In the genomic region with DNA sequence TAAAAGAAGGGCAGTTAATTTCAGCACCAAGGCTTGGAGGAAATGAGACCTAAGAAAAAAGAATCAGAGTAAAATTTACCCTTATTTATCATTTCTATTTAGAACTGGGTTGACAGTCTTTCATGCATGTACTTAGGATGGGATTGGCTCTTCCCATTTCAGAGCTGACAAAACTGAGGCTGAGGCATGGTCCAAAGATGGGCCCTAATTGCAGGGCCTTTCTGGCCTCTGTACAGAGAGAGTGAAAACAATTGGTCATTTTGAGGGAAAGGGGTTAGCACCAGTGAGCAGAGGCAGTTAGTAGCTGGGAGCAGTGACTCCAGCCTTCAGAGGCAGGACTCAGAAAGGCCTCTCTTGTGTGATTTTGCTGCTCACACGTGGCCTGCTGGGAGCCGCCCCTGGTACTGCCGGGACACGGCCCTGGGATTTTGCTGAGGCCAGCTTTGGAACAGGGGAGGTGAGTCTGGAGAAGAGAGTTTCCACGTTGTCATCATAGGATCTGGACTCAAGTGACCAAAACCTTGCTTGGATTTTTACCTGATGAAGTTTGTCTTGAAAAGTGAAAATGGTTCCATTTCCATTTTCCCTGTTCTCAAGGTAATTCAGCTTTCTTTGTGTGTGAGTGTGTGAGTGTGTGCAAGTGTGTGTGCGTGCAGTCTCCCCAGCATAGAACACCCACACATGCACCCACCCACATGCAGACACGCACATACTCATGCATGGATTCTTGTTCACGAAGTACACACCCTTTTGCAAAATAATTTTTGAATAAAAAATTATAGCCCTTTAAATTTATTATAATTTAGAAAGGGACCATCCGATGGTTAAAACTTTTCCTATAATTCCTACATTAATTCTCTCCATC, we compare ENCODE assay signal across 24 cellular contexts. TPM values are rescaled to one million over a fixed set of nuclear protein-coding genes. Genes with fewer than 3 reads are reported as not detected.
DNase-seq lines count a peak whose midpoint lies in the region; ATAC-seq lines count a peak whose summit lies in the region.
"Had no signal": no experiment of that assay in that cellular context is flagged by ENCODE, and none has a peak within 500 bp of the region (broad histone marks: within the 10 kb centered on the region; RNA-seq: fewer than 3 reads in every experiment).

A gene (plus strand): TSS at position 425 of the 865 bp plus-strand sequence. CDS start 71,179 bp downstream, outside the sequence.

- DNase-seq in Ammon's horn (ENCODE audit: low spot score) = peak; percentile 92
- peak; percentile 96 for DNase-seq in pons (ENCODE audit: low spot score)
- no peak for DNase-seq in activated CD4-positive, alpha-beta T cell treated with anti-CD3 and anti-CD28 coated beads, Interleukin-2, amount 10 ng/mL, durations not matched to agents 7 days and 5 days
- no peak for DNase-seq in activated naive CD8-positive, alpha-beta T cell treated with anti-CD3 and anti-CD28 coated beads, Interleukin-2, amount 50 U/mL, for 24 hours
- no peak for DNase-seq in activated naive CD8-positive, alpha-beta T cell treated with anti-CD3 and anti-CD28 coated beads for 36 hours
- DNase-seq: activated CD4-positive, alpha-beta T cell treated with anti-CD3 and anti-CD28 coated beads, Interleukin-2, amount 50 U/mL, for 1 hour; activated CD8-positive, alpha-beta memory T cell treated with anti-CD3 and anti-CD28 coated beads, Interleukin-2, amount 50 U/mL, for 4 hours; central memory CD4-positive, alpha-beta T cell; effector CD4-positive, alpha-beta T cell; immature natural killer cell; NCI-H1694; NCI-H774; OCI-M1; stimulated activated CD4-positive, alpha-beta T cell treated with anti-CD3 and anti-CD28 coated beads, Interleukin-12 subunit alpha, Interleukin-12 subunit beta, amount 100 ng/mL, for 4 hours; stimulated activated CD8-positive, alpha-beta memory T cell treated with anti-CD3 and anti-CD28 coated beads, Interleukin-4, amount 100 ng/mL, for 48 hours had no signal

- no peaks in the 10 kb centered on the region for H3K36me3 Mint-ChIP-seq in activated CD4-positive, alpha-beta T cell treated with anti-CD3 and anti-CD28 coated beads, Interleukin-2, amount 10 ng/mL, durations not matched to agents 7 days and 5 days (ENCODE audit: low read depth)
- H3K36me3 Mint-ChIP-seq in activated naive CD8-positive, alpha-beta T cell treated with anti-CD3 and anti-CD28 coated beads, Interleukin-2, amount 50 U/mL, for 24 hours (ENCODE audit: low read depth) = no peaks in the 10 kb centered on the region
- H3K36me3 Mint-ChIP-seq in activated naive CD8-positive, alpha-beta T cell treated with anti-CD3 and anti-CD28 coated beads for 36 hours = no peaks in the 10 kb centered on the region
- H3K36me3 Mint-ChIP-seq: CD14-positive monocyte, immature natural killer cell had no signal

- H3K27ac ChIP-seq in angular gyrus (ENCODE audit: low read depth, low read length) = peak within 1 kb of the TSS; percentile 81
- H3K27ac ChIP-seq: KMS-11, right atrium auricular region had no signal

- peaks cover 33% of the 10 kb centered on the region for H3K27me3 Mint-ChIP-seq in activated CD4-positive, alpha-beta T cell treated with anti-CD3 and anti-CD28 coated beads, Interleukin-2, amount 10 ng/mL, durations not matched to agents 7 days and 5 days
- H3K27me3 Mint-ChIP-seq in activated naive CD8-positive, alpha-beta T cell treated with anti-CD3 and anti-CD28 coated beads, Interleukin-2, amount 50 U/mL, for 24 hours = peaks cover 32% of the 10 kb centered on the region
- H3K27me3 Mint-ChIP-seq in activated naive CD8-positive, alpha-beta T cell treated with anti-CD3 and anti-CD28 coated beads for 36 hours = peaks cover 49% of the 10 kb centered on the region

- no peaks in the 10 kb centered on the region for H3K36me3 ChIP-seq in iPS-15b (ENCODE audit: control insufficient read depth, insufficient read depth, low read length)
- H3K36me3 ChIP-seq: right atrium auricular region had no signal

- H3K27me3 ChIP-seq in iPS-15b (ENCODE audit: control insufficient read depth, insufficient read depth, low read length) = peaks cover 18% of the 10 kb centered on the region

- no peaks in the 10 kb centered on the region for H3K9me3 ChIP-seq in iPS-15b (ENCODE audit: control insufficient read depth, insufficient read depth, low read length)
- H3K9me3 ChIP-seq: right atrium auricular region had no signal

- no peak for ATAC-seq in activated naive CD8-positive, alpha-beta T cell treated with anti-CD3 and anti-CD28 coated beads, Interleukin-2, amount 50 U/mL, for 24 hours
- ATAC-seq in HG03159 (IDR thresholded peaks at IDR 0.05; ENCODE audit: unreplicated experiment) = no peak
- ATAC-seq: esophagus mucosa, Right ventricle myocardium inferior had no signal

- no peaks in the 10 kb centered on the region for H3K4me1 Mint-ChIP-seq in activated CD4-positive, alpha-beta T cell treated with anti-CD3 and anti-CD28 coated beads, Interleukin-2, amount 10 ng/mL, durations not matched to agents 7 days and 5 days
- H3K4me1 Mint-ChIP-seq in activated naive CD8-positive, alpha-beta T cell treated with anti-CD3 and anti-CD28 coated beads, Interleukin-2, amount 50 U/mL, for 24 hours = peaks cover 2% of the 10 kb centered on the region
- H3K4me1 Mint-ChIP-seq in activated naive CD8-positive, alpha-beta T cell treated with anti-CD3 and anti-CD28 coated beads for 36 hours = no peaks in the 10 kb centered on the region
- H3K4me1 Mint-ChIP-seq: CD14-positive monocyte, immature natural killer cell had no signal

- H3K27ac Mint-ChIP-seq in activated CD4-positive, alpha-beta T cell treated with anti-CD3 and anti-CD28 coated beads, Interleukin-2, amount 10 ng/mL, durations not matched to agents 7 days and 5 days = no peak within 1 kb of the TSS
- no peak within 1 kb of the TSS for H3K27ac Mint-ChIP-seq in activated naive CD8-positive, alpha-beta T cell treated with anti-CD3 and anti-CD28 coated beads, Interleukin-2, amount 50 U/mL, for 24 hours
- H3K27ac Mint-ChIP-seq in activated naive CD8-positive, alpha-beta T cell treated with anti-CD3 and anti-CD28 coated beads for 36 hours = no peak within 1 kb of the TSS
- H3K27ac Mint-ChIP-seq: CD14-positive monocyte, immature natural killer cell had no signal

- H3K4me1 ChIP-seq in iPS-15b (ENCODE audit: control insufficient read depth, insufficient read depth, low read length) = peaks cover 10% of the 10 kb centered on the region

- no peak within 1 kb of the TSS for H3K4me3 Mint-ChIP-seq in activated CD4-positive, alpha-beta T cell treated with anti-CD3 and anti-CD28 coated beads, Interleukin-2, amount 10 ng/mL, durations not matched to agents 7 days and 5 days
- H3K4me3 Mint-ChIP-seq in activated naive CD8-positive, alpha-beta T cell treated with anti-CD3 and anti-CD28 coated beads, Interleukin-2, amount 50 U/mL, for 24 hours = no peak within 1 kb of the TSS
- no peak within 1 kb of the TSS for H3K4me3 Mint-ChIP-seq in activated naive CD8-positive, alpha-beta T cell treated with anti-CD3 and anti-CD28 coated beads for 36 hours
- H3K4me3 Mint-ChIP-seq: immature natural killer cell had no signal

- POLR2A ChIA-PET in activated CD4-positive, alpha-beta T cell treated with anti-CD3 and anti-CD28 coated beads, Interleukin-2, amount 10 ng/mL, durations not matched to agents 7 days and 5 days (lab: Charles Lee) = no interaction called here

- no peaks in the 10 kb centered on the region for H3K9me3 Mint-ChIP-seq in activated CD4-positive, alpha-beta T cell treated with anti-CD3 and anti-CD28 coated beads, Interleukin-2, amount 10 ng/mL, durations not matched to agents 7 days and 5 days
- no peaks in the 10 kb centered on the region for H3K9me3 Mint-ChIP-seq in activated naive CD8-positive, alpha-beta T cell treated with anti-CD3 and anti-CD28 coated beads, Interleukin-2, amount 50 U/mL, for 24 hours
- no peaks in the 10 kb centered on the region for H3K9me3 Mint-ChIP-seq in activated naive CD8-positive, alpha-beta T cell treated with anti-CD3 and anti-CD28 coated beads for 36 hours
- H3K9me3 Mint-ChIP-seq: immature natural killer cell had no signal

- CTCF ChIA-PET in activated CD4-positive, alpha-beta T cell treated with anti-CD3 and anti-CD28 coated beads, Interleukin-2, amount 10 ng/mL, durations not matched to agents 7 days and 5 days (lab: Charles Lee) = no interaction called here

- peak within 1 kb of the TSS; percentile 8 for H3K4me3 ChIP-seq in iPS-15b (ENCODE audit: low read depth, low read length)
- H3K4me3 ChIP-seq: right atrium auricular region had no signal

- no peak within 1 kb of the TSS for H3K9ac ChIP-seq in iPS-15b (ENCODE audit: low read depth, low read length)
- H3K9ac ChIP-seq: KMS-11 had no signal

RNA-seq across cellular contexts. Expression of the gene that starts here (rescaled TPM):
- total RNA-seq in activated CD4-positive, alpha-beta T cell treated with anti-CD3 and anti-CD28 coated beads, Interleukin-2, amount 10 ng/mL, durations not matched to agents 7 days and 5 days = not detected
- total RNA-seq in activated naive CD8-positive, alpha-beta T cell treated with anti-CD3 and anti-CD28 coated beads for 36 hours = not detected
- total RNA-seq: glomerular endothelial cell had no signal

Comparison
In these comparisons a context has a peak if more than half of its experiments do, and no peak if none do; other contexts are left out.
1. DNase-seq: peak in Ammon's horn (single experiment) and pons (single experiment); none in activated CD4-positive, alpha-beta T cell treated with anti-CD3 and anti-CD28 coated beads, Interleukin-2, amount 10 ng/mL, durations not matched to agents 7 days and 5 days (single experiment), activated naive CD8-positive, alpha-beta T cell treated with anti-CD3 and anti-CD28 coated beads, Interleukin-2, amount 50 U/mL, for 24 hours (single experiment) and activated naive CD8-positive, alpha-beta T cell treated with anti-CD3 and anti-CD28 coated beads for 36 hours (single experiment).